In the genomic region with DNA sequence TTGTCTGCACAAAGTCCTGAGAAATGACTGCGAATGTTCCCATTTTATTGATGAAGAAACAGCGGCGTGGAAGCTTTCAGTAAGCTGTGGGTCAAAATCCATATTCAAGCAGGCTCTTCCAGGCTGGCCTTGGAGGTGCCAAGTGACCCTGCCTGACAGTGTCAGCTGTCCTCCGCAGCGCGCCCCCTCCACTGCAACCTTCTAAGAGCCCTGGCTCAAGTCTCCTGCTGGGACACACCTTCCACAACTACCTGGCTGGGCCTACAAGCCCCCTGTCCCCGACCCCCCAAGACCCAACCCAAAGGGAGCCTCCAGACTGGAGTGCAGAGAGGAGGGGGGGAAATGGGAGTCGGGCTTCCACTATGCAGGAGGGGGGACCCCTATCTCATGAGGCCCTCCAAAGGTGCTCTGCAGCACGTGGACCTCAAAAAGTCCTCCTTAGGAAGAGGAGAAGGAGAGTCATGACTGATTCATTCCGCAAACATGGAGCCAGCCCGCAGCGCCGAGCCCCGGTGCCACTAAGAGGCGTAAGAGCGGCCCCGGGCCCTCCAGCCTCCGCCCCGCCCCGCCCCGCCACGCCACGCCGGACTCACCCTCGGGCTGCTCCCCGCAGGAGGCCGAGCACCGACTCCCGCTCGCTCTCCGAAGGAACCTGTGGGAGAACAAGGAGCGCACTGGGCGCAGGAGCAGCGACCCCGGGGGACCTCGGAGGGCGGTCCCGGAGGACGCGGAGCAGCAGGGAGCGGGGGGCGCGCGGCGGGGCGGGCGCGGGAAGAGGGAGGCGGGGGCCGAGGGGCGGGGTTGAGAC, we compare ENCODE assay signal across 8 cellular contexts. TPM values are rescaled to one million over a fixed set of nuclear protein-coding genes. Genes with fewer than 3 reads are reported as not detected.
DNase-seq lines count a peak whose midpoint lies in the region; ATAC-seq and TF ChIP-seq lines count a peak whose summit lies in the region.

No MANE protein-coding gene starts in this region.

- H3K4me3 Mint-ChIP-seq in T-helper 17 cell: peak overlapping the region; percentile 90

- 0 out of 2 replicates have a peak, but pooled peaks have one; percentile 8 for TF ChIP-seq CTCF in AG04450 (IDR thresholded peaks at IDR 0.05; ENCODE audit: low read depth, low read length)

- H2BK15ac ChIP-seq in mesenchymal stem cell (ENCODE audit: low read depth, poor library complexity, severe bottlenecking): peak overlapping the region; percentile 49

- no peak overlapping the region for H3K27ac Mint-ChIP-seq in T-helper 17 cell

- peak overlapping the region; percentile 96 for H3K4me2 ChIP-seq in mesenchymal stem cell (ENCODE audit: low read length, poor library complexity, severe bottlenecking)

- POLR2A ChIA-PET in AG04450 (lab: Yijun Ruan, JAX): no interaction called here

- H3K27ac ChIP-seq in AG04450 (ENCODE audit: low read depth, low read length) (peak overlapping the region; percentile 21), mesenchymal stem cell (ENCODE audit: low read length, poor library complexity, severe bottlenecking) (no peak overlapping the region), substantia nigra (ENCODE audit: low read depth, low read length, poor library complexity, severe bottlenecking) (peak overlapping the region; percentile 38)
- no peak overlapping the region for H3K27ac ChIP-seq in effector memory CD4-positive, alpha-beta T cell (ENCODE audit: insufficient read depth, low read length, poor library complexity, severe bottlenecking)

- H3K18ac ChIP-seq in mesenchymal stem cell (ENCODE audit: low read depth in 1 of 2, low read length in 2 of 2): peak overlapping the region in 1 of 2 experiments; percentile 91

- no peaks in the 10 kb centered on the region; the same call in 1 of the 2 replicates for H3K9me3 ChIP-seq in AG04450 (ENCODE audit: control insufficient read depth, insufficient read depth, low read length)
- H3K9me3 ChIP-seq in HAP-1: no peaks in the 10 kb centered on the region
- H3K9me3 ChIP-seq in T-helper 17 cell (ENCODE audit: control insufficient read depth, low read length, poor library complexity, severe bottlenecking): no peaks in the 10 kb centered on the region
- H3K9me3 ChIP-seq in effector memory CD4-positive, alpha-beta T cell (ENCODE audit: control insufficient read depth, low read length): no peaks in the 10 kb centered on the region
- no peaks in the 10 kb centered on the region for H3K9me3 ChIP-seq in mesenchymal stem cell (ENCODE audit: control insufficient read depth, low read length)

- H3K27me3 ChIP-seq in AG04450 (ENCODE audit: control insufficient read depth, insufficient read depth, low read length) (no peaks in the 10 kb centered on the region), HAP-1 (ENCODE audit: low read depth) (no peaks in the 10 kb centered on the region), mesenchymal stem cell (ENCODE audit: control insufficient read depth in 1 of 2, insufficient read depth in 1 of 2, low read length in 2 of 2) (no peaks in the 10 kb centered on the region)
- H3K27me3 ChIP-seq in effector memory CD4-positive, alpha-beta T cell (replicated peaks; ENCODE audit: control insufficient read depth, insufficient read depth, low read length, poor library complexity, severe bottlenecking): peaks cover 4% of the 10 kb centered on the region

- H3K27me3 Mint-ChIP-seq in T-helper 17 cell: peaks cover 30% of the 10 kb centered on the region

- no peak overlapping the region for H2AK5ac ChIP-seq in mesenchymal stem cell (ENCODE audit: low read length, severe bottlenecking)

- H2BK5ac ChIP-seq in mesenchymal stem cell (ENCODE audit: low read depth, low read length, poor library complexity, severe bottlenecking): no peak overlapping the region

- ATAC-seq in T-helper 17 cell: peak; percentile 16
- ATAC-seq in HG02678 (IDR thresholded peaks at IDR 0.05; ENCODE audit: unreplicated experiment): no peak

- WGBS in mesenchymal stem cell: 9% methylated on average over 41 of the region's 51 CpGs

- H3K9ac ChIP-seq in mesenchymal stem cell (ENCODE audit: low read length): peak overlapping the region; percentile 78

- H3K36me3 Mint-ChIP-seq in T-helper 17 cell (ENCODE audit: low read depth): no peaks in the 10 kb centered on the region

- H4K8ac ChIP-seq in mesenchymal stem cell (ENCODE audit: low read length): peak overlapping the region; percentile 7

- H4K91ac ChIP-seq in mesenchymal stem cell (ENCODE audit: low read length): no peak overlapping the region

- H2BK12ac ChIP-seq in mesenchymal stem cell (ENCODE audit: low read length in 2 of 2): peak overlapping the region in 1 of 2 experiments; percentile 45

- H3K4me3 ChIP-seq in AG04450 (ENCODE audit: low read depth, low read length): peak overlapping the region; percentile 70
- H3K4me3 ChIP-seq in HAP-1: peak overlapping the region; percentile 55
- H3K4me3 ChIP-seq in effector memory CD4-positive, alpha-beta T cell (ENCODE audit: insufficient read depth, low read depth, low read length, poor library complexity, severe bottlenecking): peak overlapping the region; percentile 50
- peak overlapping the region; percentile 67 to 81 for H3K4me3 ChIP-seq in mesenchymal stem cell (ENCODE audit: insufficient read depth in 1 of 2, low read depth in 1 of 2, low read length in 2 of 2)

- peak; percentile 13 for DNase-seq in AG04450 (ENCODE audit: low read depth, low spot score)
- peak in 1 of 2 experiments; percentile 77 for DNase-seq in HAP-1 (ENCODE audit: low spot score in 2 of 2)
- DNase-seq in T-helper 17 cell: no peak
- DNase-seq in effector memory CD4-positive, alpha-beta T cell: peak in 1 of 3 donors; percentile 1
- peak; percentile 74 for DNase-seq in mesenchymal stem cell
- peak in 15 of 49 donors; percentile 10 to 94 (median 23) for DNase-seq in substantia nigra (lab: John Stamatoyannopoulos, UW)
- no peak for DNase-seq in Kasumi-1 (lab: John Stamatoyannopoulos, UW)

- peaks cover 10% of the 10 kb centered on the region for H3K4me1 Mint-ChIP-seq in T-helper 17 cell

- H3K79me1 ChIP-seq in mesenchymal stem cell (replicated peaks; ENCODE audit: low read length, poor library complexity, severe bottlenecking): peaks cover 3% of the 10 kb centered on the region

- H3K4me1 ChIP-seq in HAP-1: peaks cover 7% of the 10 kb centered on the region; the same call in 1 of the 2 replicates
- peaks cover 7% of the 10 kb centered on the region for H3K4me1 ChIP-seq in effector memory CD4-positive, alpha-beta T cell (ENCODE audit: control insufficient read depth, insufficient read depth, low read length, poor library complexity, severe bottlenecking)
- peaks cover 14% of the 10 kb centered on the region for H3K4me1 ChIP-seq in mesenchymal stem cell (ENCODE audit: control insufficient read depth, insufficient read depth, low read depth, low read length)

- CTCF ChIA-PET in AG04450 (lab: Charles Lee): interaction anchor here (2.4 kb wide), 1 partner anchor 14 kb away, joined by 12 read pairs; the partner anchor contains the start of gene CD300LG

- in situ Hi-C loops in HAP-1 (cut with MboI; ENCODE audit: low sequenced_read_pairs): no loop called here

- no peak overlapping the region for H3K23ac ChIP-seq in mesenchymal stem cell (ENCODE audit: low read length in 2 of 2)

- H3K14ac ChIP-seq in mesenchymal stem cell (ENCODE audit: low read length in 2 of 2): no peak overlapping the region

- H3K4ac ChIP-seq in mesenchymal stem cell (ENCODE audit: low read depth in 1 of 2, low read length in 2 of 2): peak overlapping the region in 1 of 2 experiments; percentile 7

- H3K36me3 ChIP-seq in HAP-1 (replicated peaks) (peaks cover 11% of the 10 kb centered on the region), mesenchymal stem cell (ENCODE audit: control insufficient read depth in 1 of 2, insufficient read depth in 2 of 2, low read depth in 1 of 2, low read length in 2 of 2) (peaks cover 36 to 42% of the 10 kb centered on the region in 2 experiments)
- no peaks in the 10 kb centered on the region for H3K36me3 ChIP-seq in effector memory CD4-positive, alpha-beta T cell (ENCODE audit: control insufficient read depth, insufficient read depth, low read length)

- H2AFZ ChIP-seq in mesenchymal stem cell (ENCODE audit: low read depth, low read length): peak overlapping the region; percentile 29

- peak overlapping the region; percentile 11 for H2BK120ac ChIP-seq in mesenchymal stem cell (ENCODE audit: low read depth, low read length)

RNA-seq across cellular contexts. Expression of gene MPP3, which starts 0.6 kb away (rescaled TPM):
- polyA plus RNA-seq in AG04450 (2011; rRNA removed): 4.5 and 4.7 TPM in 2 replicates
- 4.6 and 6.6 TPM in 2 replicates for polyA minus RNA-seq in AG04450 (2011; rRNA and poly(A)+ RNA removed)
- under 1 TPM in 1 of 2 donors, not detected in 1; 0.90 TPM for total RNA-seq in T-helper 17 cell
- 3.1 TPM for polyA plus RNA-seq in mesenchymal stem cell (2013, experiment 1 of 2)
- 3.2 TPM for polyA plus RNA-seq in mesenchymal stem cell (2013, experiment 2 of 2)

RNA-seq across cellular contexts. Expression of gene CD300LG, which starts 14.6 kb away (rescaled TPM):
- not detected in 2 replicates for polyA plus RNA-seq in AG04450 (2011; rRNA removed)
- polyA minus RNA-seq in AG04450 (2011; rRNA and poly(A)+ RNA removed): not detected in 2 replicates
- total RNA-seq in T-helper 17 cell: not detected
- not detected for polyA plus RNA-seq in mesenchymal stem cell (2013, experiment 1 of 2)
- not detected for polyA plus RNA-seq in mesenchymal stem cell (2013, experiment 2 of 2)

RNA-seq across cellular contexts. Expression of gene CFAP97D1, which starts 52.1 kb away (rescaled TPM):
- polyA plus RNA-seq in AG04450 (2011; rRNA removed): 0.02 TPM in 1 of 2 replicates, not detected in the other
- not detected in 2 replicates for polyA minus RNA-seq in AG04450 (2011; rRNA and poly(A)+ RNA removed)
- not detected for total RNA-seq in T-helper 17 cell
- polyA plus RNA-seq in mesenchymal stem cell (2013, experiment 1 of 2): 0.01 TPM
- polyA plus RNA-seq in mesenchymal stem cell (2013, experiment 2 of 2): 0.03 TPM

RNA-seq across cellular contexts. Expression of gene DUSP3, which starts 53.6 kb away (rescaled TPM):
- 45.3 and 45.9 TPM in 2 replicates for polyA plus RNA-seq in AG04450 (2011; rRNA removed)
- 49.0 and 61.2 TPM in 2 replicates for polyA minus RNA-seq in AG04450 (2011; rRNA and poly(A)+ RNA removed)
- total RNA-seq in T-helper 17 cell: 10 to 100 TPM; 15.5 to 19.0 TPM
- 118 TPM for polyA plus RNA-seq in mesenchymal stem cell (2013, experiment 1 of 2)
- 120 TPM for polyA plus RNA-seq in mesenchymal stem cell (2013, experiment 2 of 2)

Comparison
In these comparisons a context has a peak if more than half of its experiments do, and no peak if none do; other contexts are left out.
1. DNase-seq: peak in AG04450 (single experiment) and mesenchymal stem cell (single experiment); none in T-helper 17 cell (0 of 3) and Kasumi-1 (0 of 2).
2. H3K27ac ChIP-seq: peak in AG04450 (single experiment) and substantia nigra (single experiment); none in effector memory CD4-positive, alpha-beta T cell (single experiment) and mesenchymal stem cell (single experiment).
3. Peak in every context shown above with its lines, with median percentiles within 50 percentile points of each other: H3K4me3 ChIP-seq.